Comparison of ENCODE assay signal across 23 cellular contexts in genomic region chr4:6549890-6550620, GRCh38. TPM values are rescaled to one million over a fixed set of nuclear protein-coding genes. Genes with fewer than 3 reads are reported as not detected.
DNase-seq lines count a peak whose midpoint lies in the region; ATAC-seq, FAIRE-seq and TF ChIP-seq lines count a peak whose summit lies in the region.
"Had no signal": no experiment of that assay in that cellular context is flagged by ENCODE, and none has a peak within 500 bp of the region (broad histone marks: within the 10 kb centered on the region; RNA-seq: fewer than 3 reads in every experiment).

No MANE protein-coding gene starts in this region.

- DNase-seq in HepG2 (ENCODE audit: low spot score) (no peak), right lobe of liver (no peak), caudate nucleus (lab: John Stamatoyannopoulos, UW) (peak in 45 of 61 donors; percentile 33 to 91 (median 71)), left ventricle myocardium superior (peak; percentile 66), progenitor cell of endocrine pancreas (ENCODE audit: low spot score, unreplicated experiment) (no peak), mucosa of descending colon (no peak)
- DNase-seq in activated CD4-positive, CD25-positive, alpha-beta regulatory T cell (lab: John Stamatoyannopoulos, UW), result no peak
- DNase-seq: Calu3; CD8-positive, alpha-beta memory T cell; DND-41; NCI-H1092; NCI-H1417 treated with DMSO at 0.1 percent for 48 hours; NCI-H1694 treated with DMSO at 0.1 percent for 48 hours; NCI-H2081; NCI-H2227 treated with DMSO at 0.1 percent for 48 hours had no signal

- peaks cover 7% of the 10 kb centered on the region; the same call in 1 of the 2 replicates for H3K9me3 ChIP-seq in HepG2 (ENCODE audit: low read length)
- H3K9me3 ChIP-seq in right lobe of liver, result no peaks in the 10 kb centered on the region
- peaks cover 5% of the 10 kb centered on the region for H3K9me3 ChIP-seq in mucosa of descending colon
- H3K9me3 ChIP-seq: SJSA1 had no signal

- no peak overlapping the region for H3K27ac ChIP-seq in HepG2 (ENCODE audit: extremely low read length, insufficient read depth, low read length)
- no peak overlapping the region for H3K27ac ChIP-seq in right lobe of liver
- H3K27ac ChIP-seq in caudate nucleus (ENCODE audit: low read depth, low read length), result peak overlapping the region; percentile 67
- H3K27ac ChIP-seq: A549, HL-60, SJSA1 had no signal

- H3K4me1 ChIP-seq in HepG2 (ENCODE audit: insufficient read depth, low read length), result no peaks in the 10 kb centered on the region
- no peaks in the 10 kb centered on the region for H3K4me1 ChIP-seq in right lobe of liver
- no peaks in the 10 kb centered on the region for H3K4me1 ChIP-seq in mucosa of descending colon (ENCODE audit: low read depth)
- H3K4me1 ChIP-seq: A549, SJSA1 had no signal

- H3K4me3 ChIP-seq in HepG2 (replicated peaks in 1 of 3; ENCODE audit: insufficient read depth in 1 of 3, low read depth in 2 of 3, low read length in 3 of 3), result no peak overlapping the region
- H3K4me3 ChIP-seq in right lobe of liver, result no peak overlapping the region
- no peak overlapping the region for H3K4me3 ChIP-seq in mucosa of descending colon
- H3K4me3 ChIP-seq: A549, SJSA1 had no signal

- no peaks in the 10 kb centered on the region for H3K36me3 ChIP-seq in HepG2 (replicated peaks in 1 of 2; ENCODE audit: control insufficient read depth in 1 of 2, insufficient read depth in 2 of 2, low read length in 2 of 2)
- H3K36me3 ChIP-seq in right lobe of liver, result no peaks in the 10 kb centered on the region
- no peaks in the 10 kb centered on the region for H3K36me3 ChIP-seq in mucosa of descending colon (ENCODE audit: low read depth)
- H3K36me3 ChIP-seq: SJSA1 had no signal

- ATAC-seq in HepG2, result no peak
- ATAC-seq in right lobe of liver, result no peak
- peak; percentile 95 for ATAC-seq in left ventricle myocardium superior
- ATAC-seq in mucosa of descending colon, result no peak
- ATAC-seq: HCT116 had no signal

- TF ChIP-seq CTCF in HepG2 (CRISPR knock-in tag; IDR thresholded peaks at IDR 0.05) (no peak), right lobe of liver (IDR thresholded peaks at IDR 0.05) (no peak), progenitor cell of endocrine pancreas (IDR thresholded peaks at IDR 0.05; ENCODE audit: unreplicated experiment) (no peak), mucosa of descending colon (IDR thresholded peaks at IDR 0.05) (no peak)

- peaks cover 2% of the 10 kb centered on the region for H3K4me1 Mint-ChIP-seq in progenitor cell of endocrine pancreas (ENCODE audit: low read depth)
- H3K4me1 Mint-ChIP-seq: CD14-positive monocyte had no signal

- H4K20me1 ChIP-seq in HepG2 (ENCODE audit: insufficient read depth, low read length), result 0 out of 2 replicates have a peak, but pooled peaks cover 3% of the 10 kb centered on the region

- WGBS in HepG2 (ENCODE audit: low lambda C conversion rate), result 4% methylated on average over 12 of the region's 13 CpGs
- WGBS in right lobe of liver (ENCODE audit: insufficient coverage, low coverage, low lambda C conversion rate, missing lambda C conversion rate), result 44% methylated on average over 7 of the region's 13 CpGs

- H3K27me3 Mint-ChIP-seq in progenitor cell of endocrine pancreas, result peaks cover 71% of the 10 kb centered on the region

- no peak overlapping the region for H3K4me2 ChIP-seq in HepG2 (ENCODE audit: low read depth, low read length)
- H3K4me2 ChIP-seq: A549 had no signal

- H3K36me3 Mint-ChIP-seq in progenitor cell of endocrine pancreas (ENCODE audit: insufficient read depth), result no peaks in the 10 kb centered on the region
- H3K36me3 Mint-ChIP-seq: CD14-positive monocyte had no signal

- in situ Hi-C loops in HepG2 (cut with HindIII; ENCODE audit: extremely low pct_ligation_motif_present, low pct_unique_long_range_greater_than_20kb), result loop anchor here (10.0 to 25.0 kb wide), 2 partner anchors 215 to 313 kb away; no protein-coding TSS in a partner anchor

- no peak for TF ChIP-seq RAD21 in HepG2 (CRISPR knock-in tag; IDR thresholded peaks at IDR 0.05)

- CTCF ChIA-PET in HepG2 (lab: Yijun Ruan, JAX; ENCODE audit: low intra/inter-chr PET ratio, low total read pairs), result interaction anchor here (0.6 kb wide), 1 partner anchor 206 kb away, joined by 3 read pairs; no protein-coding TSS in a partner anchor

- BruUV-seq in HepG2 (replicated peaks; lab: Mats Ljungman, UMichigan), result no TSS peak

- intact Hi-C loops in HepG2 (cut with micrococcal nuclease; ENCODE audit: unreplicated experiment), result loop anchor here (5.0 to 10.0 kb wide), 3 partner anchors 78 to 295 kb away; partner anchors contain the start of gene PPP2R2C
- intact Hi-C loops in right lobe of liver (cut with DNase I), result loop anchor here (10.0 kb wide), 2 partner anchors 205 to 305 kb away; no protein-coding TSS in a partner anchor
- intact Hi-C loops in left ventricle myocardium superior (cut with micrococcal nuclease), result no loop called here
- intact Hi-C loops in mucosa of descending colon (cut with DNase I, micrococcal nuclease), result no loop called here

- peaks cover 4% of the 10 kb centered on the region for H3K9me3 Mint-ChIP-seq in progenitor cell of endocrine pancreas (ENCODE audit: low read depth)

- no peak overlapping the region for H2AFZ ChIP-seq in HepG2 (ENCODE audit: low read length)

- POLR2A ChIA-PET in HepG2 (lab: Yijun Ruan, JAX), result no interaction called here

- H3K4me3 Mint-ChIP-seq in progenitor cell of endocrine pancreas (ENCODE audit: low read depth), result no peak overlapping the region
- H3K4me3 Mint-ChIP-seq: CD14-positive monocyte; CD8-positive, alpha-beta memory T cell had no signal

- H3K27ac Mint-ChIP-seq in progenitor cell of endocrine pancreas, result no peak overlapping the region
- H3K27ac Mint-ChIP-seq: CD8-positive, alpha-beta memory T cell had no signal

- no peak for TF ChIP-seq POLR2A in HepG2 (IDR thresholded peaks at IDR 0.05; ENCODE audit: insufficient read depth in 1 of 2, low read depth in 2 of 2, low read length in 2 of 2)
- no peak for TF ChIP-seq POLR2A in right lobe of liver (IDR thresholded peaks at IDR 0.05)

- FAIRE-seq in HepG2 (lab: Jason Lieb, UNC), result no peak
- FAIRE-seq: A549, GM12892, GM19239, H1 had no signal

- H3K27me3 ChIP-seq in HepG2 (ENCODE audit: control insufficient read depth in 1 of 2, insufficient read depth in 2 of 2, low read length in 2 of 2), result peaks cover 0 to 14% of the 10 kb centered on the region in 2 experiments; a peak in 2 of 5 replicates
- H3K27me3 ChIP-seq in right lobe of liver, result peaks cover 0 to 7% of the 10 kb centered on the region in 2 donors
- H3K27me3 ChIP-seq: SJSA1 had no signal

- no peaks in the 10 kb centered on the region for H3K79me2 ChIP-seq in HepG2 (ENCODE audit: insufficient read depth, low read length)

- no peak overlapping the region for H3K9ac ChIP-seq in HepG2 (ENCODE audit: insufficient read depth, low read depth, low read length)

- no peak for TF ChIP-seq EP300 in HepG2 (IDR thresholded peaks at IDR 0.05; ENCODE audit: low read depth in 2 of 2, low read length in 2 of 2)
- no peak for TF ChIP-seq EP300 in HepG2 (CRISPR knock-in tag; IDR thresholded peaks at IDR 0.05; ENCODE audit: borderline replicate concordance)

TF ChIP-seq in HepG2, 621 proteins besides CTCF, POLR2A, EP300 and RAD21:
- TF ChIP-seq FOSL2 (CRISPR knock-in tag; IDR thresholded peaks at IDR 0.05) (peak; percentile 5; the same call in 1 of the 2 replicates), ATRX (CRISPR knock-in tag; IDR thresholded peaks at IDR 0.05; ENCODE audit: borderline replicate concordance) (no peak)
TF ChIP-seq in HepG2: peak in this region for 1.

RNA-seq across cellular contexts. Expression of gene MAN2B2, which starts 24.9 kb away (rescaled TPM):
- 2.8 and 5.4 TPM in 2 replicates for total RNA-seq in HepG2 (2016; rRNA removed; fragmentation: Illumina TruSeq; extraction: Trizol)
- 0.62 and 0.71 TPM in 2 replicates for total RNA-seq in HepG2 (2016; cell fraction: cytosol; rRNA removed; fragmentation: Illumina TruSeq; extraction: Trizol; ENCODE audit: low read depth)
- total RNA-seq in HepG2 (2016; cell fraction: insoluble cytoplasmic fraction; rRNA removed; fragmentation: Illumina TruSeq; extraction: Trizol), result 2.0 and 5.4 TPM in 2 replicates
- 1.1 and 1.2 TPM in 2 replicates for total RNA-seq in HepG2 (2016; cell fraction: membrane; rRNA removed; fragmentation: Illumina TruSeq; extraction: Trizol)
- 6.3 and 8.0 TPM in 2 replicates for total RNA-seq in HepG2 (2016; cell fraction: nucleus; rRNA removed; fragmentation: Illumina TruSeq; extraction: Trizol)
- polyA plus RNA-seq in HepG2 (2011; rRNA removed), result 4.8 and 6.4 TPM in 2 replicates
- 4.7 and 6.1 TPM in 2 replicates for polyA plus RNA-seq in HepG2 (2011; cell fraction: cytosol; rRNA removed)
- polyA plus RNA-seq in HepG2 (2011; cell fraction: nucleus; rRNA removed), result 14.1 and 16.0 TPM in 2 replicates
- 4.4 and 4.5 TPM in 2 replicates for polyA plus RNA-seq in HepG2 (2012)
- 0.44 TPM in 2 replicates for polyA plus RNA-seq in HepG2 (2016; cell fraction: cytosol; fragmentation: Illumina TruSeq; extraction: Trizol; ENCODE audit: low read depth)
- polyA plus RNA-seq in HepG2 (2016; cell fraction: insoluble cytoplasmic fraction; fragmentation: Illumina TruSeq; extraction: Trizol; ENCODE audit: low read depth), result 2.4 and 3.0 TPM in 2 replicates
- 0.70 and 0.92 TPM in 2 replicates for polyA plus RNA-seq in HepG2 (2016; cell fraction: membrane; fragmentation: Illumina TruSeq; extraction: Trizol; ENCODE audit: low read depth)
- polyA plus RNA-seq in HepG2 (2016; cell fraction: nucleus; fragmentation: Illumina TruSeq; extraction: Trizol; ENCODE audit: insufficient read depth, low read depth), result 14.4 and 14.5 TPM in 2 replicates
- polyA minus RNA-seq in HepG2 (2011; rRNA and poly(A)+ RNA removed; ENCODE audit: low replicate concordance), result 9.0 and 18.8 TPM in 2 replicates
- polyA minus RNA-seq in HepG2 (2011; cell fraction: cytosol; rRNA and poly(A)+ RNA removed), result 7.6 and 8.0 TPM in 2 replicates
- 5.0 and 6.2 TPM in 2 replicates for polyA minus RNA-seq in HepG2 (2011; cell fraction: nucleus; rRNA and poly(A)+ RNA removed)
- 10 to 100 TPM; 22.3 to 34.1 (median 27.5) TPM for total RNA-seq in right lobe of liver
- 17.7 TPM for total RNA-seq in left ventricle myocardium superior
- total RNA-seq in progenitor cell of endocrine pancreas, result 25.4 and 26.2 TPM in 2 replicates
- 10 to 100 TPM; 24.1 to 28.2 (median 27.2) TPM for total RNA-seq in mucosa of descending colon

Comparison
In these comparisons a context has a peak if more than half of its experiments do, and no peak if none do; other contexts are left out.
1. DNase-seq: peak in caudate nucleus (45 of 61) and left ventricle myocardium superior (single experiment); none in HepG2 (single experiment), right lobe of liver (0 of 3), activated CD4-positive, CD25-positive, alpha-beta regulatory T cell (0 of 4), progenitor cell of endocrine pancreas (single experiment) and mucosa of descending colon (0 of 3).
2. intact Hi-C loops: an anchor here in HepG2 (5.0 to 10.0 kb wide) and right lobe of liver (10.0 kb wide); none called in left ventricle myocardium superior and mucosa of descending colon.